ENCODE assay signal across 19 cellular contexts in genomic region chr18:49274188-49274714, GRCh38.
A peak's percentile ranks its signal among the peaks of the same experiment; 100 is the strongest.
DNase-seq lines count a peak whose midpoint lies in the region; ATAC-seq lines count a peak whose summit lies in the region.
"Had no signal": no experiment of that assay in that cellular context is flagged by ENCODE, and none has a peak within 500 bp of the region (broad histone marks: within the 10 kb centered on the region; RNA-seq: fewer than 3 reads in every experiment).

No MANE protein-coding gene starts in this region.

- H3K36me3 Mint-ChIP-seq in central memory CD8-positive, alpha-beta T cell (ENCODE audit: insufficient read depth), result peaks cover 14% of the 10 kb centered on the region

- H3K9me3 Mint-ChIP-seq in central memory CD8-positive, alpha-beta T cell, result no peaks in the 10 kb centered on the region
- H3K9me3 Mint-ChIP-seq: activated T-helper 2 cell treated with anti-CD3 and anti-CD28 coated beads, Interferon-gamma antibody, Interleukin-2, Interleukin-4, amounts not matched to agents 10 μg/mL and 5 μg/mL and 100 μg/mL, durations not matched to agents 14 hours and 24 hours and 36 hours had no signal

- peaks cover under 1% of the 10 kb centered on the region for H3K4me1 Mint-ChIP-seq in central memory CD8-positive, alpha-beta T cell

- H3K27me3 Mint-ChIP-seq in central memory CD8-positive, alpha-beta T cell, result no peaks in the 10 kb centered on the region
- H3K27me3 Mint-ChIP-seq: naive B cell, progenitor cell of endocrine pancreas had no signal

- DNase-seq in NCI-H510A treated with DMSO at 0.1 percent for 48 hours (lab: John Stamatoyannopoulos, UW), result peak; percentile 0
- DNase-seq in NCI-H510A (lab: John Stamatoyannopoulos, UW), result no peak
- peak; percentile 62 for DNase-seq in NCI-H460 (ENCODE audit: extremely low read depth, low read depth)
- DNase-seq in central memory CD8-positive, alpha-beta T cell (ENCODE audit: low spot score in 2 of 2), result no peak
- DNase-seq in skeletal muscle cell (ENCODE audit: low read depth), result peak; percentile 51
- DNase-seq: ACHN; activated CD8-positive, alpha-beta T cell treated with anti-CD3 and anti-CD28 coated beads, Interleukin-2, amount 10 ng/mL, durations not matched to agents 7 days and 5 days; aorta; foreskin keratinocyte; MM.1S; naive B cell; NCI-H2227 treated with DMSO at 0.1 percent for 48 hours had no signal

- H3K4me3 Mint-ChIP-seq in central memory CD8-positive, alpha-beta T cell, result no peak overlapping the region
- H3K4me3 Mint-ChIP-seq: activated CD8-positive, alpha-beta T cell treated with anti-CD3 and anti-CD28 coated beads, Interleukin-2, amount 10 ng/mL, durations not matched to agents 7 days and 5 days; naive B cell had no signal

- no peak overlapping the region for H3K4me3 ChIP-seq in skeletal muscle cell (ENCODE audit: low read depth, low read length)
- H3K4me3 ChIP-seq: thoracic aorta had no signal

- H3K27ac Mint-ChIP-seq in central memory CD8-positive, alpha-beta T cell (ENCODE audit: low read depth), result peak overlapping the region; percentile 26
- H3K27ac Mint-ChIP-seq: activated CD8-positive, alpha-beta T cell treated with anti-CD3 and anti-CD28 coated beads, Interleukin-2, amount 10 ng/mL, durations not matched to agents 7 days and 5 days; activated T-helper 2 cell treated with anti-CD3 and anti-CD28 coated beads, Interferon-gamma antibody, Interleukin-2, Interleukin-4, amounts not matched to agents 10 μg/mL and 5 μg/mL and 100 μg/mL, durations not matched to agents 14 hours and 24 hours and 36 hours; progenitor cell of endocrine pancreas had no signal

- no peak for ATAC-seq in central memory CD8-positive, alpha-beta T cell (replicated peaks; ENCODE audit: extremely low read depth, poor library complexity, severe bottlenecking)
- ATAC-seq in HG02981 (IDR thresholded peaks at IDR 0.05; ENCODE audit: unreplicated experiment) (no peak), HG02884 (IDR thresholded peaks at IDR 0.05; ENCODE audit: unreplicated experiment) (no peak), GM21423 (IDR thresholded peaks at IDR 0.05; ENCODE audit: unreplicated experiment) (no peak)
- ATAC-seq: activated CD8-positive, alpha-beta T cell treated with anti-CD3 and anti-CD28 coated beads, Interleukin-2, amount 10 ng/mL, durations not matched to agents 7 days and 5 days; foreskin keratinocyte; SK-N-SH treated with all-trans-retinoic acid at 6 μM for 48 hours had no signal

Comparison
In these comparisons a context has a peak if more than half of its experiments do, and no peak if none do; other contexts are left out.
1. DNase-seq: peak in NCI-H510A treated with DMSO at 0.1 percent for 48 hours (single experiment), NCI-H460 (single experiment) and skeletal muscle cell (single experiment); none in NCI-H510A (single experiment) and central memory CD8-positive, alpha-beta T cell (0 of 2).